8 cellular contexts compared by ENCODE assay signal in genomic region chr4:39697740-39698423, GRCh38. TPM values are rescaled to one million over a fixed set of nuclear protein-coding genes. Genes with fewer than 3 reads are reported as not detected.
DNase-seq lines count a peak whose midpoint lies in the region; ATAC-seq and TF ChIP-seq lines count a peak whose summit lies in the region.

A gene with protein sequence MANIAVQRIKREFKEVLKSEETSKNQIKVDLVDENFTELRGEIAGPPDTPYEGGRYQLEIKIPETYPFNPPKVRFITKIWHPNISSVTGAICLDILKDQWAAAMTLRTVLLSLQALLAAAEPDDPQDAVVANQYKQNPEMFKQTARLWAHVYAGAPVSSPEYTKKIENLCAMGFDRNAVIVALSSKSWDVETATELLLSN (plus strand): TSS chr4:39698136. CDS start chr4:39698328, 192 bp downstream.

- H3K27me3 ChIP-seq in right atrium auricular region (no peaks in the 10 kb centered on the region), uterus (no peaks in the 10 kb centered on the region)

- H3K36me3 ChIP-seq in right atrium auricular region (peaks cover 3% of the 10 kb centered on the region), uterus (no peaks in the 10 kb centered on the region)

- H3K4me3 ChIP-seq in right atrium auricular region (peak within 1 kb of the TSS; percentile 90 to 94), uterus (peak within 1 kb of the TSS; percentile 61 to 95)

- intact Hi-C loops in uterus (cut with DNase I; ENCODE audit: low total_unique reads) = loop anchor here (2.0 to 10.0 kb wide), 2 partner anchors 173 to 279 kb away; partner anchors contain the start of genes PDS5A and UGDH

- DNase-seq in NCI-H146 (lab: John Stamatoyannopoulos, UW) (peak; percentile 90), T-helper 2 cell (peak; percentile 81 to 92 (median 89)), right atrium auricular region (ENCODE audit: low spot score) (peak; percentile 83), putamen (ENCODE audit: low spot score) (peak; percentile 85), uterus (peak; percentile 79 to 91)

- H3K9me3 ChIP-seq in right atrium auricular region = no peaks in the 10 kb centered on the region
- no peaks in the 10 kb centered on the region for H3K9me3 ChIP-seq in uterus

- H3K27ac ChIP-seq in angular gyrus (ENCODE audit: low read depth, low read length) (peak within 1 kb of the TSS; percentile 90), right atrium auricular region (peak within 1 kb of the TSS; percentile 96 to 97), uterus (peak within 1 kb of the TSS; percentile 92 to 95)

- H3K4me1 ChIP-seq in right atrium auricular region (peaks cover 0 to 31% of the 10 kb centered on the region in 2 donors), uterus (peaks cover 0 to 6% of the 10 kb centered on the region in 2 donors)

- TF ChIP-seq POLR2A in GM15510 (IDR thresholded peaks at IDR 0.05; ENCODE audit: borderline replicate concordance, extremely low read depth, insufficient read length) = peak; percentile 96
- TF ChIP-seq POLR2A in uterus (IDR thresholded peaks at IDR 0.05) = peak; percentile 61 to 85

- ATAC-seq in HG02852 (IDR thresholded peaks at IDR 0.05; ENCODE audit: unreplicated experiment) = peak; percentile 86

- TF ChIP-seq CTCF in right atrium auricular region (IDR thresholded peaks at IDR 0.05) (peak in 1 of 2 donors; percentile 5), uterus (IDR thresholded peaks at IDR 0.05) (peak in 2 of 4 experiments; percentile 2 to 29)

RNA-seq across cellular contexts. Expression of the gene that starts here (rescaled TPM):
- total RNA-seq in right atrium auricular region = 10 to 100 TPM; 16.7 to 23.8 TPM
- total RNA-seq in uterus = 100 to 1,000 TPM in 1 of 4 donors, 10 to 100 TPM in 3; 38.8 to 142 (median 61.5) TPM

Comparison
In these comparisons a context has a peak if more than half of its experiments do, and no peak if none do; other contexts are left out.
1. Peak in every context shown above with its lines: DNase-seq, ATAC-seq, H3K4me3 ChIP-seq and H3K27ac ChIP-seq.